Comparison of ENCODE assay signal across 1 cellular context in genomic region chr5:159504857-159505304, GRCh38.
TF ChIP-seq lines count a peak whose summit lies in the region.

No MANE protein-coding gene starts in this region.

TF ChIP-seq in K562, 482 proteins besides CTCF, POLR2A, EP300 and RAD21 (continued from another document):
- TF ChIP-seq MLLT1 (IDR thresholded peaks at IDR 0.05) = no peak
- no peak for TF ChIP-seq MTA2 (IDR thresholded peaks at IDR 0.05; ENCODE audit: low read depth)
- no peak for TF ChIP-seq CCNT2 (IDR thresholded peaks at IDR 0.05; ENCODE audit: borderline replicate concordance, extremely low read depth, insufficient read length, low read depth, low read length)
- no peak for TF ChIP-seq ZEB2 (IDR thresholded peaks at IDR 0.05)
- TF ChIP-seq KAT2B (IDR thresholded peaks at IDR 0.05; ENCODE audit: low read depth, low read length) = no peak
- TF ChIP-seq SMAD4 (CRISPR knock-in tag; conservative IDR thresholded peaks at IDR 0.05) = no peak
- TF ChIP-seq MAFK (IDR thresholded peaks at IDR 0.05; ENCODE audit: low read length) = peak; percentile 54
- TF ChIP-seq HNRNPK (IDR thresholded peaks at IDR 0.05; ENCODE audit: low read depth, low read length, poor library complexity, severe bottlenecking) = no peak
- TF ChIP-seq TRIM24 (IDR thresholded peaks at IDR 0.05) = no peak
- no peak for TF ChIP-seq ZNF23 (CRISPR knock-in tag; IDR thresholded peaks at IDR 0.05)
- peak; percentile 71; the same call in 1 of the 2 replicates for TF ChIP-seq ATF3 (IDR thresholded peaks at IDR 0.05)
- no peak for TF ChIP-seq ATF3 (CRISPR knock-in tag; conservative IDR thresholded peaks at IDR 0.05)
- no peak for TF ChIP-seq KDM2B (CRISPR knock-in tag; IDR thresholded peaks at IDR 0.05)
- TF ChIP-seq ARNT (IDR thresholded peaks at IDR 0.05) = no peak
- no peak for TF ChIP-seq NR0B1 (IDR thresholded peaks at IDR 0.05; ENCODE audit: partially characterized antibody)
- TF ChIP-seq HDAC2 (IDR thresholded peaks at IDR 0.05) = no peak
- TF ChIP-seq PTBP1 (IDR thresholded peaks at IDR 0.05; ENCODE audit: low read depth, low read length) = no peak
- TF ChIP-seq ZNF507 (tag; conservative IDR thresholded peaks at IDR 0.05) = no peak
- no peak for TF ChIP-seq ZNF780A (CRISPR knock-in tag; IDR thresholded peaks at IDR 0.05)
